In the genomic region with DNA sequence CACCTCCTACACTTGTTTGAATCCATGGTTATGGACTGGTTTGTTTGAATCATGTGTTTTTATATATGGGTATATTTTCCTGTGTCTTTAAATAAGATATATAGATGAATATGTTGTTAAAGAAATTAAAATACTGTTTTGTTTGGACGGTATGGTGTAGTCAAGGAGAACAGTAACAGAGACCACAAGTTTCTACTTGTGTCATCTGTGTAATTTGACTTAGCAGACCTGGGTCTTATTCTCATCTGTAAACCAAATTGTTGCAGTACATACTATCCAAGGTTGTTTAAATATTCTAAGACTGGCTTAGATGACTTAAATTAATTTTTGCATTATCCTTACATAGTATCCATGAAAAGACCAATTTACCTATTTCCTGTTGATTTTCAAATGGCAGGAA, we compare ENCODE assay signal across 11 cellular contexts.
"Had no signal": no experiment of that assay in that cellular context is flagged by ENCODE, and none has a peak within 500 bp of the region (broad histone marks: within the 10 kb centered on the region; RNA-seq: fewer than 3 reads in every experiment).

No MANE protein-coding gene starts in this region.

- H3K9ac ChIP-seq: GM23248 had no signal

- H3K4me3 ChIP-seq: GM23248, GM23338, HAP-1 had no signal

- H3K4me2 ChIP-seq: GM23338 had no signal

- ATAC-seq: GM23338, HCT116 had no signal

- FAIRE-seq: H1, H54 had no signal

- DNase-seq: GM23248, GOT3, H7, H9, HCEC 1CT, HFFc6 had no signal

- H3K36me3 ChIP-seq: HAP-1 had no signal

- H3K9me3 ChIP-seq: HAP-1 had no signal

- H3K4me1 ChIP-seq: HAP-1 had no signal

- H2AFZ ChIP-seq: GM23248, GM23338 had no signal

- H3K27ac ChIP-seq: GM23248 had no signal
